In genomic region chr1:147238053-147238902, GRCh38 we compare ENCODE assay signal across 24 cellular contexts. TPM values are rescaled to one million over a fixed set of nuclear protein-coding genes. Genes with fewer than 3 reads are reported as not detected.
A peak's percentile ranks its signal among the peaks of the same experiment; 100 is the strongest.
DNase-seq lines count a peak whose midpoint lies in the region; ATAC-seq, FAIRE-seq and TF ChIP-seq lines count a peak whose summit lies in the region.
"Had no signal": no experiment of that assay in that cellular context is flagged by ENCODE, and none has a peak within 500 bp of the region (broad histone marks: within the 10 kb centered on the region; RNA-seq: fewer than 3 reads in every experiment).

No MANE protein-coding gene starts in this region.

- no peaks in the 10 kb centered on the region for H3K27me3 ChIP-seq in stomach
- H3K27me3 ChIP-seq: heart right ventricle had no signal

- intact Hi-C loops in stomach (cut with DNase I; ENCODE audit: low total_unique reads): loop anchor here (5.0 kb wide), 1 partner anchor 61 kb away; no protein-coding TSS in a partner anchor

- no peak for TF ChIP-seq CTCF in stomach (IDR thresholded peaks at IDR 0.05)

- H3K27ac ChIP-seq in stomach: peak overlapping the region in 4 of 5 donors; percentile 63 to 88 (median 78)
- H3K27ac ChIP-seq: heart right ventricle, prostate gland had no signal

- peak; percentile 94 for FAIRE-seq in islet of Langerhans (lab: Jason Lieb, UNC)
- FAIRE-seq: A204.1, astrocyte, GM12878, urothelium cell line had no signal

- H3K9me3 ChIP-seq in stomach: no peaks in the 10 kb centered on the region
- H3K9me3 ChIP-seq: heart right ventricle, prostate gland had no signal

- DNase-seq in NCI-H748 (lab: John Stamatoyannopoulos, UW; ENCODE audit: unreplicated experiment): peak; percentile 7
- no peak for DNase-seq in NCI-H748 treated with DMSO at 0.1 percent for 48 hours (lab: John Stamatoyannopoulos, UW)
- peak; percentile 46 for DNase-seq in NCI-H774 (lab: John Stamatoyannopoulos, UW)
- DNase-seq in stomach: no peak
- no peak for DNase-seq in NCI-H2227 (lab: John Stamatoyannopoulos, UW; ENCODE audit: unreplicated experiment)
- DNase-seq: activated CD8-positive, alpha-beta T cell treated with anti-CD3 and anti-CD28 coated beads, Interleukin-2, amount 10 ng/mL, durations not matched to agents 7 days and 5 days; activated naive CD4-positive, alpha-beta T cell treated with anti-CD3 and anti-CD28 coated beads, Interleukin-2, amount 50 U/mL, for 16 hours; activated T-cell treated with anti-CD3 and anti-CD28 coated beads, Interleukin-2, amount 50 U/mL, for 4 hours; GDM1; heart right ventricle; immature natural killer cell; MM.1S; naive thymus-derived CD8-positive, alpha-beta T cell; NCI-H187; stimulated activated CD4-positive, alpha-beta T cell treated with anti-CD3 and anti-CD28 coated beads, Interleukin-4, amount 100 ng/mL, for 24 hours had no signal

- H3K36me3 ChIP-seq in stomach: no peaks in the 10 kb centered on the region
- H3K36me3 ChIP-seq: heart right ventricle, prostate gland had no signal

- H3K4me3 ChIP-seq in stomach: no peak overlapping the region
- H3K4me3 ChIP-seq: GM12878, heart right ventricle, prostate gland had no signal

- TF ChIP-seq EP300 in stomach (IDR thresholded peaks at IDR 0.05): no peak

- TF ChIP-seq POLR2A in stomach (IDR thresholded peaks at IDR 0.05): no peak

- H3K4me1 ChIP-seq in stomach: peaks cover 18 to 38% (median 34%) of the 10 kb centered on the region in 4 donors

- ATAC-seq in GM19035 (IDR thresholded peaks at IDR 0.05; ENCODE audit: unreplicated experiment) (no peak), GM19467 (IDR thresholded peaks at IDR 0.05; ENCODE audit: unreplicated experiment) (no peak)
- ATAC-seq: activated CD8-positive, alpha-beta T cell treated with anti-CD3 and anti-CD28 coated beads, Interleukin-2, amount 10 ng/mL, durations not matched to agents 7 days and 5 days; activated T-cell treated with anti-CD3 and anti-CD28 coated beads, Interleukin-2, amount 50 U/mL, for 4 hours; GM12878; heart right ventricle; naive thymus-derived CD8-positive, alpha-beta T cell; WTC11 had no signal

- 23 to 40% (median 36%) methylated on average over 3 of the region's 3 CpGs for WGBS in stomach, 5 donors

RNA-seq across cellular contexts. Expression of gene CHD1L, which starts 4.2 kb away (rescaled TPM):
- 10 to 100 TPM in 4 of 5 donors, 1 to 10 TPM in 1; 2.9 to 51.2 (median 12.9) TPM for total RNA-seq in stomach
- polyA plus RNA-seq in stomach: 10 to 100 TPM; 13.2 to 17.1 (median 15.1) TPM

RNA-seq across cellular contexts. Expression of gene FMO5, which starts 13.1 kb away (rescaled TPM):
- 100 to 1,000 TPM in 2 of 5 donors, 10 to 100 TPM in 3; 11.3 to 201 (median 78.6) TPM for total RNA-seq in stomach
- polyA plus RNA-seq in stomach: 100 to 1,000 TPM in 1 of 3 donors, 10 to 100 TPM in 2; 29.8 to 113 (median 88.5) TPM

Comparison
In these comparisons a context has a peak if more than half of its experiments do, and no peak if none do; other contexts are left out.
1. DNase-seq: peak in NCI-H748 (single experiment) and NCI-H774 (single experiment); none in NCI-H748 treated with DMSO at 0.1 percent for 48 hours (single experiment), stomach (single experiment) and NCI-H2227 (single experiment).